8 cellular contexts compared by ENCODE assay signal in genomic region chr12:79690156-79690605, GRCh38. TPM values are rescaled to one million over a fixed set of nuclear protein-coding genes. Genes with fewer than 3 reads are reported as not detected.
DNase-seq lines count a peak whose midpoint lies in the region; ATAC-seq lines count a peak whose summit lies in the region.

No MANE protein-coding gene starts in this region.

- H3K36me3 Mint-ChIP-seq in activated T-helper 17 cell treated with anti-CD3 and anti-CD28 coated beads, Interleukin-2, amount 50 U/mL, for 72 hours (ENCODE audit: low read depth) = no peaks in the 10 kb centered on the region
- no peaks in the 10 kb centered on the region for H3K36me3 Mint-ChIP-seq in stimulated activated effector memory CD8-positive, alpha-beta T cell treated with anti-CD3 and anti-CD28 coated beads, Interleukin-12 subunit alpha, Interleukin-12 subunit beta, amount 100 ng/mL, for 72 hours

- H3K9me3 Mint-ChIP-seq in activated T-helper 17 cell treated with anti-CD3 and anti-CD28 coated beads, Interleukin-2, amount 50 U/mL, for 72 hours = no peaks in the 10 kb centered on the region
- no peaks in the 10 kb centered on the region for H3K9me3 Mint-ChIP-seq in stimulated activated effector memory CD8-positive, alpha-beta T cell treated with anti-CD3 and anti-CD28 coated beads, Interleukin-12 subunit alpha, Interleukin-12 subunit beta, amount 100 ng/mL, for 72 hours

- H3K36me3 ChIP-seq in HUES48 (ENCODE audit: control insufficient read depth, insufficient read depth, low read length) = peaks cover 15% of the 10 kb centered on the region

- DNase-seq in NCI-H146 (lab: John Stamatoyannopoulos, UW) = peak; percentile 85
- no peak for DNase-seq in NCI-H146 treated with DMSO at 0.1 percent for 48 hours (lab: John Stamatoyannopoulos, UW; ENCODE audit: unreplicated experiment)
- peak in 1 of 2 donors; percentile 50 for DNase-seq in stimulated activated effector memory CD8-positive, alpha-beta T cell treated with anti-CD3 and anti-CD28 coated beads, Interleukin-12 subunit alpha, Interleukin-12 subunit beta, amount 100 ng/mL, for 72 hours (ENCODE audit: low spot score in 2 of 2)
- no peak for DNase-seq in LoVo (ENCODE audit: low spot score)

- ATAC-seq in GM21515 (IDR thresholded peaks at IDR 0.05; ENCODE audit: unreplicated experiment) = peak; percentile 29
- ATAC-seq in activated T-helper 17 cell treated with anti-CD3 and anti-CD28 coated beads, Interleukin-2, amount 50 U/mL, for 72 hours (replicated peaks) = peak; percentile 15
- ATAC-seq in stimulated activated effector memory CD8-positive, alpha-beta T cell treated with anti-CD3 and anti-CD28 coated beads, Interleukin-12 subunit alpha, Interleukin-12 subunit beta, amount 100 ng/mL, for 72 hours = peak; percentile 27

- H3K4me3 ChIP-seq in HUES48 (ENCODE audit: low read depth, low read length) (peak overlapping the region; percentile 81), iPS-18c (ENCODE audit: insufficient read depth, low read depth, low read length) (peak overlapping the region; percentile 100)

- no peaks in the 10 kb centered on the region for H3K9me3 ChIP-seq in HUES48 (ENCODE audit: control insufficient read depth, insufficient read depth, low read length)
- no peaks in the 10 kb centered on the region for H3K9me3 ChIP-seq in iPS-18c (ENCODE audit: control insufficient read depth, insufficient read depth, low read length)

- H3K27me3 ChIP-seq in HUES48 (ENCODE audit: control insufficient read depth, insufficient read depth, low read length) = no peaks in the 10 kb centered on the region

- H3K27ac Mint-ChIP-seq in activated T-helper 17 cell treated with anti-CD3 and anti-CD28 coated beads, Interleukin-2, amount 50 U/mL, for 72 hours = no peak overlapping the region
- H3K27ac Mint-ChIP-seq in stimulated activated effector memory CD8-positive, alpha-beta T cell treated with anti-CD3 and anti-CD28 coated beads, Interleukin-12 subunit alpha, Interleukin-12 subunit beta, amount 100 ng/mL, for 72 hours = no peak overlapping the region

- H3K4me1 Mint-ChIP-seq in activated T-helper 17 cell treated with anti-CD3 and anti-CD28 coated beads, Interleukin-2, amount 50 U/mL, for 72 hours = no peaks in the 10 kb centered on the region
- H3K4me1 Mint-ChIP-seq in stimulated activated effector memory CD8-positive, alpha-beta T cell treated with anti-CD3 and anti-CD28 coated beads, Interleukin-12 subunit alpha, Interleukin-12 subunit beta, amount 100 ng/mL, for 72 hours = no peaks in the 10 kb centered on the region

- peaks cover 60% of the 10 kb centered on the region for H3K27me3 Mint-ChIP-seq in activated T-helper 17 cell treated with anti-CD3 and anti-CD28 coated beads, Interleukin-2, amount 50 U/mL, for 72 hours

- peaks cover 39% of the 10 kb centered on the region for H3K4me1 ChIP-seq in HUES48 (ENCODE audit: control insufficient read depth, insufficient read depth, low read length)

- H3K9ac ChIP-seq in HUES48 (ENCODE audit: low read depth, low read length) = peak overlapping the region; percentile 86

- peak overlapping the region; percentile 96 for H3K27ac ChIP-seq in HUES48 (ENCODE audit: low read depth, low read length)

- H3K4me3 Mint-ChIP-seq in activated T-helper 17 cell treated with anti-CD3 and anti-CD28 coated beads, Interleukin-2, amount 50 U/mL, for 72 hours = peak overlapping the region; percentile 80
- peak overlapping the region; percentile 75 for H3K4me3 Mint-ChIP-seq in stimulated activated effector memory CD8-positive, alpha-beta T cell treated with anti-CD3 and anti-CD28 coated beads, Interleukin-12 subunit alpha, Interleukin-12 subunit beta, amount 100 ng/mL, for 72 hours

RNA-seq across cellular contexts. Expression of gene PAWR, which starts 0.6 kb away (rescaled TPM):
- total RNA-seq in activated T-helper 17 cell treated with anti-CD3 and anti-CD28 coated beads, Interleukin-2, amount 50 U/mL, for 72 hours = 1 to 10 TPM; 1.2 to 5.6 TPM
